ENCODE assay signal across 1 cellular context in the genomic region with DNA sequence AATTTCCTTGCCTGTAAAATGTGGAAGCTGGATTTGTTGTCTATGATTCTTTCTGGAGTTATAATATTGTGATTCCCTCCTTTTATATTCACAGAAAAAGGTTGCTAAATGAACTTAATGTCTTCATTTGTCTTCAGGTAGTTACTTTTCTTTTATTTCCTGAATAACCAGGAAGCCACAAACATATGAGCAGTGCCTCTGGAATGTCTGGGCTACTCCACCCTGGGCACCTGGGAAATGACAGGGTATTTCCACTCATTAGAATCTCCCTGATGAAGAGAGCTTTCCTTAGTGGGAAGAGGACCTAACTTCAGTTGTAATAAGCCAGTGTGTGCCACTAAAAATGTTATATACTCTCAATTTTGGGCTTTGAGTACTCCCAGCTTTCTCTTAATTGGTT.
TF ChIP-seq lines count a peak whose summit lies in the region.

No MANE protein-coding gene starts in this region.

TF ChIP-seq in endothelial cell of umbilical vein, 7 proteins besides CTCF, POLR2A, EP300 and RAD21 (continued from another document):
- TF ChIP-seq POLR2AphosphoS5 (IDR thresholded peaks at IDR 0.05; ENCODE audit: insufficient read depth, low read depth, low read length), result no peak
